Comparison of ENCODE assay signal across 1 cellular context in the genomic region with DNA sequence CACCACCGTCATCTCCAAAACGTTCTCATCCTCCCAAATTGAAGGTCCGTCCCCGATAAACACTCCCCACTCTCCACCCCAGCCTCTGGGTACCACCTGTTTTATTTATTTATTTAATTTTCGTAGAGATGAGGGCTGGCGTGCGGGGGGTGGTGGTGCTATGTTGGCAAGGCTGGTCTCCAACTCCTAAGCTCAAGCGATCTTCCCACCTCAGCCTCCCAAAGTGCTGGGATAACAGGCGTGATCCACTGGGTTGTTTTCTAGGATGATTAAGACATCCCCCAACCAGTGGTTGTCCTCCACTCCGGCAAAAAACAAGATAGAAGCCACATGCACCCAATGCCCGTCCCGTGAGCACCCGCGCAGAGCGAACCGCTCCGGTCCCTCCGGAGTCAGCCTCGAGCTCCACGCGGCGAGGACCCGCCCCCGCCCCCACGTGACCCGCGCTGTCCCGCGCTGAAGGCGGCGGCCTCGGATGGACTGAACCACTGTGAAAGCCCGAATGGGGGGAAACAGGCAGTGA.
TF ChIP-seq lines count a peak whose summit lies in the region.

No MANE protein-coding gene starts in this region.

TF ChIP-seq in GM23338, 12 proteins besides CTCF, POLR2A, EP300 and RAD21 (continued from another document):
- TF ChIP-seq, protein P1, sequence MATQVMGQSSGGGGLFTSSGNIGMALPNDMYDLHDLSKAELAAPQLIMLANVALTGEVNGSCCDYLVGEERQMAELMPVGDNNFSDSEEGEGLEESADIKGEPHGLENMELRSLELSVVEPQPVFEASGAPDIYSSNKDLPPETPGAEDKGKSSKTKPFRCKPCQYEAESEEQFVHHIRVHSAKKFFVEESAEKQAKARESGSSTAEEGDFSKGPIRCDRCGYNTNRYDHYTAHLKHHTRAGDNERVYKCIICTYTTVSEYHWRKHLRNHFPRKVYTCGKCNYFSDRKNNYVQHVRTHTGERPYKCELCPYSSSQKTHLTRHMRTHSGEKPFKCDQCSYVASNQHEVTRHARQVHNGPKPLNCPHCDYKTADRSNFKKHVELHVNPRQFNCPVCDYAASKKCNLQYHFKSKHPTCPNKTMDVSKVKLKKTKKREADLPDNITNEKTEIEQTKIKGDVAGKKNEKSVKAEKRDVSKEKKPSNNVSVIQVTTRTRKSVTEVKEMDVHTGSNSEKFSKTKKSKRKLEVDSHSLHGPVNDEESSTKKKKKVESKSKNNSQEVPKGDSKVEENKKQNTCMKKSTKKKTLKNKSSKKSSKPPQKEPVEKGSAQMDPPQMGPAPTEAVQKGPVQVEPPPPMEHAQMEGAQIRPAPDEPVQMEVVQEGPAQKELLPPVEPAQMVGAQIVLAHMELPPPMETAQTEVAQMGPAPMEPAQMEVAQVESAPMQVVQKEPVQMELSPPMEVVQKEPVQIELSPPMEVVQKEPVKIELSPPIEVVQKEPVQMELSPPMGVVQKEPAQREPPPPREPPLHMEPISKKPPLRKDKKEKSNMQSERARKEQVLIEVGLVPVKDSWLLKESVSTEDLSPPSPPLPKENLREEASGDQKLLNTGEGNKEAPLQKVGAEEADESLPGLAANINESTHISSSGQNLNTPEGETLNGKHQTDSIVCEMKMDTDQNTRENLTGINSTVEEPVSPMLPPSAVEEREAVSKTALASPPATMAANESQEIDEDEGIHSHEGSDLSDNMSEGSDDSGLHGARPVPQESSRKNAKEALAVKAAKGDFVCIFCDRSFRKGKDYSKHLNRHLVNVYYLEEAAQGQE (IDR thresholded peaks at IDR 0.05; ENCODE audit: unreplicated experiment) = peak; percentile 11
